8 cellular contexts compared by ENCODE assay signal in genomic region chrX:130109429-130110378, GRCh38. TPM values are rescaled to one million over a fixed set of nuclear protein-coding genes. Genes with fewer than 3 reads are reported as not detected.
DNase-seq lines count a peak whose midpoint lies in the region; ATAC-seq and TF ChIP-seq lines count a peak whose summit lies in the region.

No MANE protein-coding gene starts in this region.

- peak overlapping the region; percentile 83 for H3K27ac Mint-ChIP-seq in Caco-2 (ENCODE audit: unreplicated experiment)

- H3K79me2 ChIP-seq in parathyroid adenoma, result no peaks in the 10 kb centered on the region

- H3K36me3 ChIP-seq in Caco-2 (ENCODE audit: control insufficient read depth, insufficient read depth, low read length) (no peaks in the 10 kb centered on the region), parathyroid adenoma (ENCODE audit: control insufficient read depth, insufficient read depth, low read length) (no peaks in the 10 kb centered on the region)

- peaks cover 12% of the 10 kb centered on the region for H3K4me1 Mint-ChIP-seq in Caco-2 (ENCODE audit: low read depth, unreplicated experiment)

- H3K4me3 ChIP-seq in Caco-2 (ENCODE audit: low read depth, low read length), result peak overlapping the region; percentile 70
- H3K4me3 ChIP-seq in HFF-Myc (replicated peaks; ENCODE audit: low read depth, low read length), result peak overlapping the region; percentile 50
- peak overlapping the region; percentile 52 for H3K4me3 ChIP-seq in parathyroid adenoma (ENCODE audit: low read depth, low read length)

- H3K9me3 ChIP-seq in Caco-2, result no peaks in the 10 kb centered on the region
- H3K9me3 ChIP-seq in parathyroid adenoma (ENCODE audit: control insufficient read depth, low read length), result no peaks in the 10 kb centered on the region

- H3K4me3 Mint-ChIP-seq in Caco-2 (ENCODE audit: unreplicated experiment), result peak overlapping the region; percentile 90

- peak overlapping the region; percentile 44 for H3K4me2 ChIP-seq in parathyroid adenoma (ENCODE audit: low read length)

- POLR2A ChIA-PET in Caco-2 (lab: Charles Lee), result interaction anchor here (0.6 to 1.1 kb wide), 2 partner anchors 32 to 49 kb away, joined by 3 read pairs; no protein-coding TSS in a partner anchor

- no TSS peak for BruUV-seq in Caco-2 (replicated peaks; lab: Mats Ljungman, UMichigan)

- H3K4me1 ChIP-seq in Caco-2 (peaks cover 7% of the 10 kb centered on the region; the same call in 1 of the 2 replicates), parathyroid adenoma (no peaks in the 10 kb centered on the region)

- peak overlapping the region; percentile 54 for H3K27ac ChIP-seq in parathyroid adenoma

- H3K27me3 ChIP-seq in Caco-2 (replicated peaks; ENCODE audit: control insufficient read depth, insufficient read depth, low read length) (no peaks in the 10 kb centered on the region), parathyroid adenoma (ENCODE audit: control insufficient read depth, insufficient read depth, low read length) (no peaks in the 10 kb centered on the region)

- in situ Hi-C loops in GM13976 (cut with MboI; ENCODE audit: low sequenced_read_pairs, unreplicated experiment), result no loop called here

- no peaks in the 10 kb centered on the region for H3K36me3 Mint-ChIP-seq in Caco-2 (ENCODE audit: insufficient read depth, unreplicated experiment)

- CTCF ChIA-PET in Caco-2 (lab: Charles Lee), result no interaction called here

- TF ChIP-seq CTCF in Caco-2 (IDR thresholded peaks at IDR 0.05; ENCODE audit: insufficient read depth in 1 of 2, low read depth in 1 of 2, low read length in 1 of 2, severe bottlenecking in 1 of 2, unreplicated experiment in 1 of 2) (no peak), HFF-Myc (IDR thresholded peaks at IDR 0.05; ENCODE audit: low read depth, low read length, missing control alignments) (no peak), parathyroid adenoma (IDR thresholded peaks at IDR 0.05) (no peak), GM13976 (IDR thresholded peaks at IDR 0.05; ENCODE audit: borderline replicate concordance, control extremely low read depth, extremely low read depth, insufficient read depth, missing control alignments) (no peak)

- H2AFZ ChIP-seq in parathyroid adenoma, result peak overlapping the region; percentile 47

- H3K9me3 Mint-ChIP-seq in Caco-2 (ENCODE audit: unreplicated experiment), result no peaks in the 10 kb centered on the region

- DNase-seq in Caco-2 (peak in 1 of 2 experiments; percentile 24), HFF-Myc (ENCODE audit: extremely low read depth, low read depth) (no peak), SW480 (ENCODE audit: low spot score) (peak; percentile 30), fibroblast of gingiva (ENCODE audit: low read depth) (peak; percentile 46), GM13976 (ENCODE audit: low spot score) (no peak)

- no peaks in the 10 kb centered on the region for H3K27me3 Mint-ChIP-seq in Caco-2 (ENCODE audit: insufficient read depth, unreplicated experiment)

- no peak overlapping the region for H3K9ac ChIP-seq in parathyroid adenoma

- intact Hi-C loops in Caco-2 (cut with micrococcal nuclease; ENCODE audit: unreplicated experiment), result loop anchor here (1.0 kb wide), 1 partner anchor 159 kb away; the partner anchor contains the start of gene ZNF280C

- ATAC-seq in HG02981 (IDR thresholded peaks at IDR 0.05; ENCODE audit: unreplicated experiment) (no peak), HG03571 (IDR thresholded peaks at IDR 0.05; ENCODE audit: unreplicated experiment) (no peak)

RNA-seq across cellular contexts. Expression of gene ELF4, which starts 0.6 kb away (rescaled TPM):
- total RNA-seq in Caco-2 (2022), result 24.3 and 25.3 TPM in 2 replicates

RNA-seq across cellular contexts. Expression of gene AIFM1, which starts 55.9 kb away (rescaled TPM):
- 53.0 and 55.4 TPM in 2 replicates for total RNA-seq in Caco-2 (2022)

Comparison
In these comparisons a context has a peak if more than half of its experiments do, and no peak if none do; other contexts are left out.
1. DNase-seq: peak in SW480 (single experiment) and fibroblast of gingiva (single experiment); none in HFF-Myc (single experiment) and GM13976 (single experiment).
2. Peak in every context shown above with its lines, with median percentiles within 50 percentile points of each other: H3K4me3 ChIP-seq.